Comparison of ENCODE assay signal across 8 cellular contexts in genomic region chr1:157490337-157491165, GRCh38.
DNase-seq lines count a peak whose midpoint lies in the region; ATAC-seq lines count a peak whose summit lies in the region.

No MANE protein-coding gene starts in this region.

- in situ Hi-C loops in T47D (cut with HindIII; ENCODE audit: low pct_unique_long_range_greater_than_20kb, low sequenced_read_pairs) = no loop called here

- no peak for ATAC-seq in GM18519 (IDR thresholded peaks at IDR 0.05; ENCODE audit: low FRiP score, unreplicated experiment)

- DNase-seq in NCI-H1417 (lab: John Stamatoyannopoulos, UW) (peak; percentile 54 to 89 (median 79)), NCI-H1417 treated with DMSO at 0.1 percent for 48 hours (lab: John Stamatoyannopoulos, UW) (no peak), NCI-H1092 treated with DMSO at 0.1 percent for 48 hours (lab: John Stamatoyannopoulos, UW) (peak; percentile 53), T-helper 1 cell (peak in 3 of 5 donors; percentile 11 to 34 (median 26)), T47D (ENCODE audit: low read depth in 1 of 2, low spot score in 1 of 2) (peak; percentile 30 to 86), left kidney (ENCODE audit: low read depth, low spot score) (peak; percentile 84)
- DNase-seq in stimulated activated CD4-positive, alpha-beta T cell treated with anti-CD3 and anti-CD28 coated beads, TNF-alpha, amount 100 ng/mL, for 24 hours (ENCODE audit: low read depth in 3 of 3) = peak in 2 of 3 experiments; percentile 27 to 61
